Comparison of ENCODE assay signal across 10 cellular contexts in the genomic region with DNA sequence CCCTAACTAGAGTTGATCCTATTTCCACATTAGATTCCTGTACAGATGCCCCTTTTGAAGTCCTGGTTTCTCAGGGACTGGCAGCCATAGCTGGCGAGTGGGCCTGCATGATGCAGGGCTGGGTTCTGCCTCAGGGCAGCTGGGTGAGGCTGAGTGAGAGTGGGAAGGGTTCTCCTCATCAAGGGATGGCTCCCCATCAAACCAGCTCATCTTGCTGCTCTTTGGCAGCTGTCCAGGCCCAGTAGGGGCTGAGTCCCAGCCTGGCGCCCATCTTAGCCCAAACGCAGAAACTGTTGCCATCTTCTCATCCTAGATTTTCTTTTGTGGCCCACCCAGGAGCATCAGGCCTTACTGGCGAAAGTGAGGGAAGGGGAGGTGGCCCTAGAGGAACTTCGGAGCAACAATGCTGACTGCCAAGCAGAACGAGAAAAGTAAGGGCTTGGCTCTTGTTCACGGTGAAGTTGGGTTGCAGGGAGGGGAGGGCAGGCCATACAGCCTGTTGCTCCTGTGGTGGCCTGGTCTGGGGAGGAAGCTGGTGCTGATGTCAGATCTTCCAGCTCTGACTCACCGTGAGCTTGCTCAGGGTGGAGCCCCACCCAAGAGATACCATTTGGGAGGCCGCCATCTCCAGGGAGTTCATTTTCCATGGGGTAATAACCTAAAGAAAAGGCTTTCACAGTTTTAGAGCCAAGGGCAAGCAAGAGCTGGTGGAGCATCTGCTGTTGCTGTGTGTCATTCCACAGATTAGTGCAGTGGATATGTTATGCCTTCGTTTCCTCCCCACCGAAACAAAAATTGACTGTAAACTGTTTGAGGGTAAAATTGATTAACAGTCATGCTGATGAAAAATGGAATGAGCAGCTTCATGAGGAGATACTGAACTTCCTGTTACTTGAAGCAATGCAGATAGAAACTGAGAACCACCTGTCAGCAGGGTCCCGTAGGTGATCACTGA. TPM values are rescaled to one million over a fixed set of nuclear protein-coding genes. Genes with fewer than 3 reads are reported as not detected.
DNase-seq lines count a peak whose midpoint lies in the region; TF ChIP-seq lines count a peak whose summit lies in the region.
"Had no signal": no experiment of that assay in that cellular context is flagged by ENCODE, and none has a peak within 500 bp of the region (broad histone marks: within the 10 kb centered on the region; RNA-seq: fewer than 3 reads in every experiment).

No MANE protein-coding gene starts in this region.

- TF ChIP-seq CTCF in WERI-Rb-1 (IDR thresholded peaks at IDR 0.05; ENCODE audit: low read depth, low read length) (no peak), progenitor cell of endocrine pancreas (IDR thresholded peaks at IDR 0.05; ENCODE audit: unreplicated experiment) (no peak)

- H3K4me3 ChIP-seq in WERI-Rb-1 (ENCODE audit: low read depth, low read length) = no peak overlapping the region

- H3K27me3 Mint-ChIP-seq in progenitor cell of endocrine pancreas = no peaks in the 10 kb centered on the region

- H3K27me3 ChIP-seq in WERI-Rb-1 (ENCODE audit: insufficient read depth, low read depth, severe bottlenecking) = no peaks in the 10 kb centered on the region

- H3K9me3 Mint-ChIP-seq in progenitor cell of endocrine pancreas (ENCODE audit: low read depth) = no peaks in the 10 kb centered on the region

- H3K36me3 Mint-ChIP-seq in progenitor cell of endocrine pancreas (ENCODE audit: insufficient read depth) = peaks cover 13% of the 10 kb centered on the region

- no peaks in the 10 kb centered on the region for H3K9me3 ChIP-seq in WERI-Rb-1 (ENCODE audit: severe bottlenecking)

- no peaks in the 10 kb centered on the region for H3K4me1 Mint-ChIP-seq in progenitor cell of endocrine pancreas (ENCODE audit: low read depth)

- peaks cover 84% of the 10 kb centered on the region for H3K36me3 ChIP-seq in WERI-Rb-1

- no peak overlapping the region for H3K27ac Mint-ChIP-seq in progenitor cell of endocrine pancreas

- H3K4me3 Mint-ChIP-seq in progenitor cell of endocrine pancreas (ENCODE audit: low read depth) = no peak overlapping the region

- no peak overlapping the region for H3K27ac ChIP-seq in WERI-Rb-1

- peak; percentile 21 for DNase-seq in SIG-M5 treated with dmso at 0.1 percent for 504 hours (lab: John Stamatoyannopoulos, UW; ENCODE audit: unreplicated experiment)
- no peak for DNase-seq in SIG-M5 (lab: John Stamatoyannopoulos, UW)
- peak; percentile 44 for DNase-seq in NCI-H460 (ENCODE audit: extremely low read depth, low read depth)
- DNase-seq in dedifferentiated amniotic fluid mesenchymal stem cell (ENCODE audit: extremely low spot score) = peak; percentile 53
- DNase-seq in stimulated activated CD8-positive, alpha-beta memory T cell treated with anti-CD3 and anti-CD28 coated beads, Interleukin-15, amount 100 ng/mL, for 48 hours (ENCODE audit: low read depth in 2 of 2) = peak; percentile 22 to 26
- no peak for DNase-seq in WERI-Rb-1
- no peak for DNase-seq in progenitor cell of endocrine pancreas (ENCODE audit: low spot score, unreplicated experiment)
- no peak for DNase-seq in middle frontal gyrus (ENCODE audit: extremely low spot score, low spot score)
- DNase-seq: midbrain, NCI-H1105 treated with DMSO at 0.1 percent for 48 hours had no signal

RNA-seq across cellular contexts. Expression of gene TUFT1, which starts 34.7 kb away (rescaled TPM):
- total RNA-seq in NCI-H460 (2014; rRNA removed; shearing (Covaris generic)) = 17.1 and 17.2 TPM in 2 replicates
- 19.6 and 25.9 TPM in 2 replicates for polyA plus RNA-seq in NCI-H460 (2014; cell fraction: nucleus; rRNA removed)
- total RNA-seq in progenitor cell of endocrine pancreas = 12.5 and 14.4 TPM in 2 replicates

RNA-seq across cellular contexts. Expression of gene SNX27, which starts 37.0 kb away (rescaled TPM):
- total RNA-seq in NCI-H460 (2014; rRNA removed; shearing (Covaris generic)) = 29.6 and 32.2 TPM in 2 replicates
- polyA plus RNA-seq in NCI-H460 (2014; cell fraction: nucleus; rRNA removed) = 20.3 and 20.4 TPM in 2 replicates
- total RNA-seq in progenitor cell of endocrine pancreas = 50.0 and 50.3 TPM in 2 replicates

Comparison
In these comparisons a context has a peak if more than half of its experiments do, and no peak if none do; other contexts are left out.
1. DNase-seq: peak in SIG-M5 treated with dmso at 0.1 percent for 504 hours (single experiment), NCI-H460 (single experiment), dedifferentiated amniotic fluid mesenchymal stem cell (single experiment) and stimulated activated CD8-positive, alpha-beta memory T cell treated with anti-CD3 and anti-CD28 coated beads, Interleukin-15, amount 100 ng/mL, for 48 hours (2 of 2); none in SIG-M5 (single experiment), WERI-Rb-1 (single experiment), progenitor cell of endocrine pancreas (single experiment) and middle frontal gyrus (single experiment).